Comparison of ENCODE assay signal across 19 cellular contexts in the genomic region with DNA sequence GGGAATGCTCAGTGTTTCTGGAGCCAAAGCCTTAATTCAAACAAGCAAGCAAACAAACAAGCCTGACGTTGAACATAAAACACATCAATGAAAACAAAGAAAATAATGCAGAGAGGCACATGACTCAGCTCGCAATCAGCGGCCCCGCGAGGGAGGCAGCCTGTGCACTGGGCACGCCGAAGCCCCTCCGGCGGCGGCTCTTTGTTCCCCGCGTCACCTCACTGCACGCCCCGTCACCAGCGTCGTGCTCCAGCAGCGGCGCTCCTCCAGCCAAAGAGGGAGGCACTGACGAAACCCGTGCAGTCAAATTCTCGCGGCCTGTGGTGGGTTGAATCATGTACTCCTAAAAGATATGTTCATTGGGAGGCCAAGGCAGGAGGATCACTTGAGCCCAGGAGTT.
DNase-seq lines count a peak whose midpoint lies in the region; ATAC-seq and TF ChIP-seq lines count a peak whose summit lies in the region.
"Had no signal": no experiment of that assay in that cellular context is flagged by ENCODE, and none has a peak within 500 bp of the region (broad histone marks: within the 10 kb centered on the region; RNA-seq: fewer than 3 reads in every experiment).

No MANE protein-coding gene starts in this region.

- no peaks in the 10 kb centered on the region for H3K36me3 ChIP-seq in right atrium auricular region
- H3K36me3 ChIP-seq: thyroid gland had no signal

- H3K9me3 ChIP-seq in right atrium auricular region: peaks cover 0 to 18% of the 10 kb centered on the region in 2 donors
- H3K9me3 ChIP-seq: thyroid gland had no signal

- no peaks in the 10 kb centered on the region for H3K4me1 ChIP-seq in right atrium auricular region
- H3K4me1 ChIP-seq: foreskin keratinocyte, thyroid gland had no signal

- H3K27me3 ChIP-seq in right atrium auricular region: no peaks in the 10 kb centered on the region
- H3K27me3 ChIP-seq: foreskin keratinocyte, thyroid gland had no signal

- ATAC-seq in left lobe of liver (no peak), GM19023 (IDR thresholded peaks at IDR 0.05; ENCODE audit: unreplicated experiment) (no peak)
- ATAC-seq: activated CD4-positive, CD25-positive, alpha-beta regulatory T cell treated with anti-CD3 and anti-CD28 coated beads, Interleukin-2, amount 50 U/mL, for 24 hours; CD8-positive, alpha-beta T cell; foreskin keratinocyte; K562; SK-N-SH treated with all-trans-retinoic acid at 6 μM for 48 hours had no signal

- DNase-seq in right atrium auricular region (ENCODE audit: low spot score) (peak; percentile 5), cardiac septum (ENCODE audit: low spot score) (no peak), RPMI7951 (ENCODE audit: low read depth) (peak; percentile 64), left lobe of liver (ENCODE audit: low spot score) (peak; percentile 37), kidney tubule cell (ENCODE audit: low spot score) (no peak)
- DNase-seq in stimulated activated CD4-positive, alpha-beta T cell treated with anti-CD3 and anti-CD28 coated beads, Interleukin-2, amount 100 ng/mL, for 48 hours: no peak
- DNase-seq: activated effector memory CD4-positive, alpha-beta T cell treated with Interleukin-2 at 50 U/mL for 16 hours; DMS79 treated with DMSO at 0.1 percent for 48 hours; foreskin keratinocyte; naive B cell; NCI-H187 treated with DMSO at 0.1 percent for 48 hours; NCI-H446 treated with DMSO at 0.1 percent for 48 hours; stimulated activated naive CD4-positive, alpha-beta T cell; thyroid gland had no signal

- intact Hi-C loops in cardiac septum (cut with DNase I): no loop called here

- no peak overlapping the region for H3K4me3 ChIP-seq in right atrium auricular region
- H3K4me3 ChIP-seq: K562, thyroid gland had no signal

- H3K27ac ChIP-seq in right atrium auricular region: no peak overlapping the region
- H3K27ac ChIP-seq: foreskin keratinocyte, thyroid gland had no signal

- TF ChIP-seq CTCF in right atrium auricular region (IDR thresholded peaks at IDR 0.05): no peak

Comparison
In these comparisons a context has a peak if more than half of its experiments do, and no peak if none do; other contexts are left out.
1. DNase-seq: peak in right atrium auricular region (single experiment), RPMI7951 (single experiment) and left lobe of liver (single experiment); none in cardiac septum (single experiment), kidney tubule cell (single experiment) and stimulated activated CD4-positive, alpha-beta T cell treated with anti-CD3 and anti-CD28 coated beads, Interleukin-2, amount 100 ng/mL, for 48 hours (0 of 2).